In genomic region chr5:160500776-160501175, GRCh38 we compare ENCODE assay signal across 14 cellular contexts.
DNase-seq lines count a peak whose midpoint lies in the region; ATAC-seq, FAIRE-seq and TF ChIP-seq lines count a peak whose summit lies in the region.
"Had no signal": no experiment of that assay in that cellular context is flagged by ENCODE, and none has a peak within 500 bp of the region (broad histone marks: within the 10 kb centered on the region; RNA-seq: fewer than 3 reads in every experiment).

No MANE protein-coding gene starts in this region.

- TF ChIP-seq CTCF in lower lobe of right lung (IDR thresholded peaks at IDR 0.05) = no peak
- no peak for TF ChIP-seq CTCF in GM13976 (IDR thresholded peaks at IDR 0.05; ENCODE audit: borderline replicate concordance, control extremely low read depth, extremely low read depth, insufficient read depth, missing control alignments)

- no peak overlapping the region for H3K27ac ChIP-seq in lower lobe of right lung
- H3K27ac ChIP-seq: hepatocyte had no signal

- intact Hi-C loops in lower lobe of right lung (cut with DNase I) = no loop called here

- H3K36me3 ChIP-seq in lower lobe of right lung = no peaks in the 10 kb centered on the region

- TF ChIP-seq POLR2A in GM12891 (IDR thresholded peaks at IDR 0.05; ENCODE audit: low read depth, low read length) = no peak

- H3K27me3 ChIP-seq in lower lobe of right lung (ENCODE audit: low read depth) = no peaks in the 10 kb centered on the region
- H3K27me3 ChIP-seq: hepatocyte had no signal

- no peaks in the 10 kb centered on the region for H3K9me3 ChIP-seq in lower lobe of right lung

- FAIRE-seq in GM12891 (lab: Jason Lieb, UNC) = no peak

- ATAC-seq in HG02610 (IDR thresholded peaks at IDR 0.05; ENCODE audit: unreplicated experiment) = peak; percentile 23
- peak; percentile 71 to 80 for ATAC-seq in lower lobe of right lung
- ATAC-seq in HG03095 (IDR thresholded peaks at IDR 0.05; ENCODE audit: unreplicated experiment) = no peak
- no peak for ATAC-seq in activated CD4-positive, CD25-positive, alpha-beta regulatory T cell treated with anti-CD3 and anti-CD28 coated beads, Interleukin-2, amount 50 U/mL, for 24 hours
- ATAC-seq: stimulated activated naive CD8-positive, alpha-beta T cell treated with anti-CD3 and anti-CD28 coated beads, Interleukin-15, amount 100 ng/mL, for 72 hours had no signal

- DNase-seq in GM12891 (ENCODE audit: insufficient read length, low spot score) (no peak), NCI-H748 (lab: John Stamatoyannopoulos, UW; ENCODE audit: unreplicated experiment) (peak; percentile 65), lower lobe of right lung (no peak), GM13976 (ENCODE audit: low spot score) (no peak), DMS114 treated with DMSO at 0.1 percent for 48 hours (lab: John Stamatoyannopoulos, UW; ENCODE audit: unreplicated experiment) (no peak)
- DNase-seq: activated CD4-positive, CD25-positive, alpha-beta regulatory T cell treated with anti-CD3 and anti-CD28 coated beads, Interleukin-2, amount 50 U/mL, for 72 hours; left cardiac atrium; NCI-H2029 treated with DMSO at 0.1 percent for 48 hours; NK-92 treated with Interleukin-12 subunit alpha and Interleukin-12 subunit beta, amount 100 ng/mL, for 24 hours; stimulated activated naive CD8-positive, alpha-beta T cell treated with anti-CD3 and anti-CD28 coated beads, Interleukin-15, amount 100 ng/mL, for 72 hours had no signal

- H3K4me1 ChIP-seq in lower lobe of right lung = no peaks in the 10 kb centered on the region

- no peak overlapping the region for H3K4me3 ChIP-seq in lower lobe of right lung
- H3K4me3 ChIP-seq: hepatocyte had no signal

- in situ Hi-C loops in GM13976 (cut with MboI; ENCODE audit: low sequenced_read_pairs, unreplicated experiment) = loop anchor here (25.0 kb wide), 1 partner anchor 1062 kb away; no protein-coding TSS in a partner anchor

TF ChIP-seq in GM12891, 5 proteins besides CTCF, POLR2A, EP300 and RAD21:
- peak; percentile 78 for TF ChIP-seq SPI1 (IDR thresholded peaks at IDR 0.05; ENCODE audit: low read depth, low read length)
- TF ChIP-seq POU2F2 (IDR thresholded peaks at IDR 0.05; ENCODE audit: low read depth, low read length) = no peak

Comparison
In these comparisons a context has a peak if more than half of its experiments do, and no peak if none do; other contexts are left out.
1. ATAC-seq: peak in HG02610 (single experiment) and lower lobe of right lung (2 of 2); none in HG03095 (single experiment) and activated CD4-positive, CD25-positive, alpha-beta regulatory T cell treated with anti-CD3 and anti-CD28 coated beads, Interleukin-2, amount 50 U/mL, for 24 hours (0 of 2).